In the genomic region with DNA sequence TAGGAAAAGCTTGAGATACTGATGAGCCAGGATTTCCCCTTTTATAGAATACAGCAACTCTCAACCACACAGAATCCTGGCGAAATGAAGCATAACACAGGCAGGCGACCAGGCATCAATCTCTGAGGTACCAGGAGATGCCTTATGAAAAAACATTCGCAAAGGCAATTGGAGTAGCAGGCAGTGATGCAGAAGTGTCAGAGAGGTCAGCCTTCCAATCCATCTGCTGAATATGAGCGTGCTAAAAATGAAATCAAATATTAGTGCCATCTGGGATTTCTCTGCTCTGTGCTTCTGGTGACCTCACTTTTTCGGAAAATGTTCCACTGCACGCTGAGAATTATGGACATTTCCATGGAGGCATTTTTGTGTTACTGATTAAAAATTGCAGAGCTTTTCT, we compare ENCODE assay signal across 18 cellular contexts.
"Had no signal": no experiment of that assay in that cellular context is flagged by ENCODE, and none has a peak within 500 bp of the region (broad histone marks: within the 10 kb centered on the region; RNA-seq: fewer than 3 reads in every experiment).

No MANE protein-coding gene starts in this region.

- DNase-seq: effector CD4-positive, alpha-beta T cell; heart left ventricle; hippocampal formation; islet precursor cell; mammary epithelial cell; naive thymus-derived CD8-positive, alpha-beta T cell; psoas muscle; sigmoid colon; stimulated activated CD4-positive, alpha-beta T cell treated with anti-CD3 and anti-CD28 coated beads, Interleukin-2, amount 100 ng/mL, for 24 hours; stimulated activated CD4-positive, alpha-beta T cell treated with anti-CD3 and anti-CD28 coated beads, Interleukin-4, amount 100 ng/mL, for 4 hours; stimulated activated naive B cell treated with anti-CD40 and anti-IgM and Interleukin-4, amounts not matched to agents 10 μg/mL and 1 μg/mL and 100 μg/mL, for 72 hours; stimulated activated naive CD8-positive, alpha-beta T cell treated with anti-CD3 and anti-CD28 coated beads, Interleukin-15, amount 100 ng/mL, for 72 hours; trophoblast cell had no signal

- H3K9me3 ChIP-seq: neutrophil, psoas muscle, sigmoid colon, thoracic aorta had no signal

- H3K27ac ChIP-seq: coronary artery, heart left ventricle, neutrophil, psoas muscle, sigmoid colon, skin epidermis, thoracic aorta had no signal

- H3K36me3 ChIP-seq: sigmoid colon, thoracic aorta had no signal

- H3K27me3 ChIP-seq: heart left ventricle, neutrophil, sigmoid colon had no signal

- H3K4me3 ChIP-seq: coronary artery, heart left ventricle, psoas muscle, sigmoid colon, skin epidermis, thoracic aorta had no signal

- H3K4me1 ChIP-seq: heart left ventricle, psoas muscle had no signal

- ATAC-seq: heart left ventricle; left lobe of liver; naive thymus-derived CD8-positive, alpha-beta T cell; psoas muscle; stimulated activated naive B cell treated with anti-CD40 and anti-IgM and Interleukin-4, amounts not matched to agents 10 μg/mL and 1 μg/mL and 100 μg/mL, for 72 hours; stimulated activated naive CD8-positive, alpha-beta T cell treated with anti-CD3 and anti-CD28 coated beads, Interleukin-15, amount 100 ng/mL, for 72 hours had no signal
